In genomic region chr14:74616507-74616906, GRCh38 we compare ENCODE assay signal across 9 cellular contexts. TPM values are rescaled to one million over a fixed set of nuclear protein-coding genes. Genes with fewer than 3 reads are reported as not detected.
DNase-seq lines count a peak whose midpoint lies in the region; ATAC-seq and TF ChIP-seq lines count a peak whose summit lies in the region.
"Had no signal": no experiment of that assay in that cellular context is flagged by ENCODE, and none has a peak within 500 bp of the region (broad histone marks: within the 10 kb centered on the region; RNA-seq: fewer than 3 reads in every experiment).

No MANE protein-coding gene starts in this region.

- intact Hi-C loops in activated naive CD4-positive, alpha-beta T cell treated with anti-CD3 and anti-CD28 coated beads for 36 hours (cut with micrococcal nuclease): no loop called here
- intact Hi-C loops in ovary (cut with DNase I): loop anchor here in 2 of 4 donors (10.0 kb wide), 2 partner anchors 88 to 188 kb away; no protein-coding TSS in a partner anchor

- no peak overlapping the region for H3K4me3 Mint-ChIP-seq in activated naive CD4-positive, alpha-beta T cell treated with anti-CD3 and anti-CD28 coated beads for 36 hours
- H3K4me3 Mint-ChIP-seq in stimulated activated naive B cell treated with anti-CD40 and anti-IgM and Interleukin-4, amounts not matched to agents 10 μg/mL and 1 μg/mL and 100 μg/mL, for 72 hours: no peak overlapping the region
- H3K4me3 Mint-ChIP-seq: effector memory CD8-positive, alpha-beta T cell had no signal

- no peak for ATAC-seq in stimulated activated naive B cell treated with anti-CD40 and anti-IgM and Interleukin-4, amounts not matched to agents 10 μg/mL and 1 μg/mL and 100 μg/mL, for 72 hours (replicated peaks)
- no peak for ATAC-seq in GM19463 (IDR thresholded peaks at IDR 0.05; ENCODE audit: unreplicated experiment)
- ATAC-seq: effector memory CD8-positive, alpha-beta T cell had no signal

- no peaks in the 10 kb centered on the region for H3K9me3 ChIP-seq in ovary

- TF ChIP-seq EP300 in ovary (IDR thresholded peaks at IDR 0.05): no peak

- no peak overlapping the region for H3K27ac ChIP-seq in ovary

- peak overlapping the region; percentile 46 for H3K4me3 ChIP-seq in fibroblast of mammary gland (ENCODE audit: control insufficient read depth, low read depth, low read length)
- no peak overlapping the region for H3K4me3 ChIP-seq in ovary

- DNase-seq in activated naive CD4-positive, alpha-beta T cell treated with anti-CD3 and anti-CD28 coated beads for 36 hours: peak; percentile 53
- DNase-seq in activated naive CD4-positive, alpha-beta T cell (lab: John Stamatoyannopoulos, UW): no peak
- peak; percentile 88 for DNase-seq in RPMI7951 (ENCODE audit: low read depth)
- DNase-seq in fibroblast of mammary gland (ENCODE audit: low read depth): peak; percentile 92
- no peak for DNase-seq in stimulated activated naive B cell treated with anti-CD40 and anti-IgM and Interleukin-4, amounts not matched to agents 10 μg/mL and 1 μg/mL and 100 μg/mL, for 72 hours
- DNase-seq in occipital lobe (lab: John Stamatoyannopoulos, UW): no peak
- no peak for DNase-seq in ovary
- DNase-seq: effector memory CD8-positive, alpha-beta T cell had no signal

- TF ChIP-seq POLR2A in ovary (IDR thresholded peaks at IDR 0.05): no peak

- peaks cover 16% of the 10 kb centered on the region for H3K4me1 ChIP-seq in ovary (ENCODE audit: insufficient read depth)

- 42 to 66% (median 59%) methylated on average over 4 of the region's 4 CpGs for WGBS in ovary, 3 donors

- no peaks in the 10 kb centered on the region for H3K9me3 Mint-ChIP-seq in activated naive CD4-positive, alpha-beta T cell treated with anti-CD3 and anti-CD28 coated beads for 36 hours
- H3K9me3 Mint-ChIP-seq in stimulated activated naive B cell treated with anti-CD40 and anti-IgM and Interleukin-4, amounts not matched to agents 10 μg/mL and 1 μg/mL and 100 μg/mL, for 72 hours: no peaks in the 10 kb centered on the region
- H3K9me3 Mint-ChIP-seq: effector memory CD8-positive, alpha-beta T cell had no signal

- H3K27ac Mint-ChIP-seq in activated naive CD4-positive, alpha-beta T cell treated with anti-CD3 and anti-CD28 coated beads for 36 hours: peak overlapping the region; percentile 14
- H3K27ac Mint-ChIP-seq in stimulated activated naive B cell treated with anti-CD40 and anti-IgM and Interleukin-4, amounts not matched to agents 10 μg/mL and 1 μg/mL and 100 μg/mL, for 72 hours: peak overlapping the region; percentile 6

- TF ChIP-seq CTCF in fibroblast of mammary gland (conservative IDR thresholded peaks at IDR 0.05; ENCODE audit: control insufficient read depth, insufficient read depth, low read depth, low read length) (no peak), ovary (IDR thresholded peaks at IDR 0.05) (no peak)

- no peaks in the 10 kb centered on the region for H3K36me3 Mint-ChIP-seq in activated naive CD4-positive, alpha-beta T cell treated with anti-CD3 and anti-CD28 coated beads for 36 hours (ENCODE audit: low read depth)
- H3K36me3 Mint-ChIP-seq in stimulated activated naive B cell treated with anti-CD40 and anti-IgM and Interleukin-4, amounts not matched to agents 10 μg/mL and 1 μg/mL and 100 μg/mL, for 72 hours: no peaks in the 10 kb centered on the region

- H3K36me3 ChIP-seq in ovary: no peaks in the 10 kb centered on the region

- CTCF ChIA-PET in activated naive CD4-positive, alpha-beta T cell treated with anti-CD3 and anti-CD28 coated beads for 36 hours (lab: Charles Lee): interaction anchor here (0.7 to 3.4 kb wide), 3 partner anchors 7 to 1254 kb away, joined by 3 to 30 read pairs (median 5); no protein-coding TSS in a partner anchor

- peaks cover 4% of the 10 kb centered on the region for H3K27me3 Mint-ChIP-seq in activated naive CD4-positive, alpha-beta T cell treated with anti-CD3 and anti-CD28 coated beads for 36 hours (ENCODE audit: low read depth)
- peaks cover 24 to 28% of the 10 kb centered on the region in 2 donors for H3K27me3 Mint-ChIP-seq in stimulated activated naive B cell treated with anti-CD40 and anti-IgM and Interleukin-4, amounts not matched to agents 10 μg/mL and 1 μg/mL and 100 μg/mL, for 72 hours
- H3K27me3 Mint-ChIP-seq: effector memory CD8-positive, alpha-beta T cell had no signal

- peaks cover 62% of the 10 kb centered on the region for H3K4me1 Mint-ChIP-seq in activated naive CD4-positive, alpha-beta T cell treated with anti-CD3 and anti-CD28 coated beads for 36 hours (ENCODE audit: low read depth)
- peaks cover 61 to 74% of the 10 kb centered on the region in 2 donors for H3K4me1 Mint-ChIP-seq in stimulated activated naive B cell treated with anti-CD40 and anti-IgM and Interleukin-4, amounts not matched to agents 10 μg/mL and 1 μg/mL and 100 μg/mL, for 72 hours

- H3K27me3 ChIP-seq in ovary: no peaks in the 10 kb centered on the region

RNA-seq across cellular contexts. Expression of gene LTBP2, which starts 4.5 kb away (rescaled TPM):
- total RNA-seq in activated naive CD4-positive, alpha-beta T cell treated with anti-CD3 and anti-CD28 coated beads for 36 hours: under 1 TPM; 0.32 to 0.55 TPM
- total RNA-seq in RPMI7951 (2014; rRNA removed; shearing (Covaris generic)): 22.8 and 26.0 TPM in 2 replicates
- total RNA-seq in occipital lobe: 0.94 TPM
- total RNA-seq in ovary: 10 to 100 TPM; 31.4 to 85.0 (median 61.7) TPM
- 10 to 100 TPM; 32.2 to 37.8 TPM for polyA plus RNA-seq in ovary

Comparison
In these comparisons a context has a peak if more than half of its experiments do, and no peak if none do; other contexts are left out.
1. DNase-seq: peak in activated naive CD4-positive, alpha-beta T cell treated with anti-CD3 and anti-CD28 coated beads for 36 hours (single experiment), RPMI7951 (single experiment) and fibroblast of mammary gland (single experiment); none in activated naive CD4-positive, alpha-beta T cell (0 of 4), stimulated activated naive B cell treated with anti-CD40 and anti-IgM and Interleukin-4, amounts not matched to agents 10 μg/mL and 1 μg/mL and 100 μg/mL, for 72 hours (single experiment), occipital lobe (single experiment) and ovary (0 of 5).
2. RNA of gene LTBP2, which starts 4.5 kb away (total RNA-seq): 31.4 to 85.0 TPM in ovary and 22.8 to 26.0 TPM in RPMI7951; 0.94 TPM in occipital lobe (single experiment) and 0.32 to 0.55 TPM in activated naive CD4-positive, alpha-beta T cell treated with anti-CD3 and anti-CD28 coated beads for 36 hours; every median in the first group is over 10 times any median in the second.